ENCODE assay signal across 8 cellular contexts in the genomic region with DNA sequence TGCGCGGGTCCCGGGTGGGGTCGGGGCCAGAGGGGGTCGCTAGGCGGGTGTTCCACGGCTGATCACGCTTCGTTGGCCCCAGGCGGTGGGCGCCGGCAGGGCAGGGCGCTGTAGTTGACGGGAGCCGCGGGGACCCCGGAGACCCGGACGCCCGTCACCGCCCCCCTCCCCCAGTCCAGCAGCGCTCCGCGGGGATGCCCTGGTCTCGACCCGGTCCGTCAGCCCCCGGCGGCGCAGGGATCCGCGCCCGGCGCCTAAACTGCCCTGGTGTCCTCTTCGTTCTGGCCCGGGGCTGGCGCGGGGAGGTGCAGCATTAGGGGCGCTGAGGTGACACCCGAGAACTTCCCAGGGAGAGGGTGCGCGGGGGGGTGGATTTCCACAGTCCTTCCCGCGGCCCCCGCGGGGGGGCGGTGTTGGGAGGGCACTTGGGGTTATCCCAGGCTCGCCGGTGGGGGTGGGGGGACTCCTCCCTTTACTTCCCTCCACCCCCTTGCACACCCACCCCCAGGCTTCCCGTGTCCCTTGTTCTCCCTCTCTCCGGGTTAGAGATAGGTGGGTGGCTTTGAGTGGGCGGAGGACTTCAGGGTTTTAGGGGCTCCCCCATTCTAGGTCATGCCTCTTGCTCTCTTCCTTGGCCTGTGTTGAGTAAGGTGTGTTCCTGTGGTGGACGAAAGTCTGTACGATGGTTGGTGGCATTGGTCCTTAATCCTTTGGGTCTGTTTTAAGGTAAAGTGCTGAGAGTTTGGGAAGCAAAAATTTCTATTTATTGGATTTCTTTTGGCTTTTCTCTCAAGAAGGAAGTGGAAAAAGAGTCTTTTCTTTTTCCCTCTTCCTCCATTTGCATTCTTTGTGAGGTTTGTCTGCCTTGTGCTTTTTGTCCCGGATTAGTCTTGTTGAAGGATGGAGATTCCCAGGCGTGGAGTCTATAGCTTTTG.
DNase-seq lines count a peak whose midpoint lies in the region; ATAC-seq and TF ChIP-seq lines count a peak whose summit lies in the region.

No MANE protein-coding gene starts in this region.

- DNase-seq in NCI-H345 (lab: John Stamatoyannopoulos, UW) (peak; percentile 37), NCI-H345 treated with DMSO at 0.1 percent for 48 hours (lab: John Stamatoyannopoulos, UW; ENCODE audit: unreplicated experiment) (no peak), NCI-H774 (lab: John Stamatoyannopoulos, UW) (peak; percentile 63), epithelial cell of esophagus (ENCODE audit: low read depth) (peak; percentile 67)
- DNase-seq in activated CD8-positive, alpha-beta memory T cell treated with anti-CD3 and anti-CD28 coated beads, Interleukin-2, amount 50 U/mL, for 48 hours: peak; percentile 87
- peak; percentile 61 to 75 for DNase-seq in stimulated activated CD8-positive, alpha-beta memory T cell treated with anti-CD3 and anti-CD28 coated beads, Interleukin-4, amount 100 ng/mL, for 4 hours (ENCODE audit: low read depth in 2 of 2, low spot score in 1 of 2)

- H3K4me3 ChIP-seq in epithelial cell of esophagus (ENCODE audit: low read length) (peak overlapping the region; percentile 63), mucosa of rectum (ENCODE audit: low read length in 2 of 2) (peak overlapping the region; percentile 79 to 81)

- H3K36me3 ChIP-seq in mucosa of rectum (ENCODE audit: control insufficient read depth in 2 of 2, insufficient read depth in 2 of 2, low read length in 2 of 2): peaks cover 0 to 10% of the 10 kb centered on the region in 2 donors

- no peaks in the 10 kb centered on the region for H3K27me3 ChIP-seq in mucosa of rectum (ENCODE audit: control insufficient read depth in 2 of 2, insufficient read depth in 2 of 2, low read length in 2 of 2)

- peaks cover 12 to 22% of the 10 kb centered on the region in 2 donors for H3K4me1 ChIP-seq in mucosa of rectum (ENCODE audit: control insufficient read depth in 2 of 2, insufficient read depth in 2 of 2, low read length in 2 of 2)

- H3K9ac ChIP-seq in mucosa of rectum (ENCODE audit: low read depth in 1 of 2, low read length in 2 of 2): peak overlapping the region; percentile 57 to 91

- ATAC-seq in HG03064 (IDR thresholded peaks at IDR 0.05; ENCODE audit: low read depth, unreplicated experiment): peak; percentile 3

- H3K9me3 ChIP-seq in mucosa of rectum (ENCODE audit: control insufficient read depth in 2 of 2, low read length in 2 of 2): no peaks in the 10 kb centered on the region

- peak; percentile 54 for TF ChIP-seq CTCF in epithelial cell of esophagus (IDR thresholded peaks at IDR 0.05; ENCODE audit: insufficient read depth, low read depth, low read length, missing control alignments)

- peak overlapping the region; percentile 98 to 99 for H3K27ac ChIP-seq in mucosa of rectum (ENCODE audit: low read depth in 2 of 2, low read length in 2 of 2)
